ENCODE assay signal across 18 cellular contexts in genomic region chr12:69258655-69259054, GRCh38. TPM values are rescaled to one million over a fixed set of nuclear protein-coding genes. Genes with fewer than 3 reads are reported as not detected.
DNase-seq lines count a peak whose midpoint lies in the region; ATAC-seq, FAIRE-seq and TF ChIP-seq lines count a peak whose summit lies in the region.
"Had no signal": no experiment of that assay in that cellular context is flagged by ENCODE, and none has a peak within 500 bp of the region (broad histone marks: within the 10 kb centered on the region; RNA-seq: fewer than 3 reads in every experiment).

No MANE protein-coding gene starts in this region.

- SMC1A ChIA-PET in GM12878 (lab: Charles Lee; ENCODE audit: uncharacterized antibody, unreplicated experiment): interaction anchor here (0.6 to 2.0 kb wide), 4 partner anchors 16 to 393 kb away, joined by 3 to 12 read pairs (median 3); no protein-coding TSS in a partner anchor

- H3K27ac Mint-ChIP-seq in Calu3 (ENCODE audit: unreplicated experiment) (peak overlapping the region; percentile 57), mesothelial cell of epicardium (peak overlapping the region; percentile 26)

- FAIRE-seq in GM12878 (lab: Jason Lieb, UNC): no peak
- FAIRE-seq: HTR-8/SVneo, K562 had no signal

- H3K27me3 Mint-ChIP-seq in Calu3 (ENCODE audit: unreplicated experiment) (no peaks in the 10 kb centered on the region), mesothelial cell of epicardium (ENCODE audit: low read depth) (no peaks in the 10 kb centered on the region)

- H3K36me3 Mint-ChIP-seq in Calu3 (ENCODE audit: insufficient read depth, unreplicated experiment) (peaks cover 66% of the 10 kb centered on the region), mesothelial cell of epicardium (peaks cover 49% of the 10 kb centered on the region)

- peaks cover 9% of the 10 kb centered on the region for H3K79me2 ChIP-seq in GM12878 (ENCODE audit: control insufficient read depth, insufficient read depth, low read length)

- no peak for TF ChIP-seq EP300 in GM12878 (IDR thresholded peaks at IDR 0.05; ENCODE audit: borderline replicate concordance in 1 of 2, control insufficient read depth in 1 of 2, low read depth in 2 of 2, low read length in 2 of 2)

- in situ Hi-C loops in GM12878 (cut with MboI): no loop called here

- ATAC-seq in GM12878: no peak
- ATAC-seq: K562 had no signal

- H3K4me1 Mint-ChIP-seq in Calu3 (ENCODE audit: low read depth, unreplicated experiment): peaks cover 9% of the 10 kb centered on the region
- no peaks in the 10 kb centered on the region for H3K4me1 Mint-ChIP-seq in mesothelial cell of epicardium

- no peaks in the 10 kb centered on the region for H3K9me3 Mint-ChIP-seq in Calu3 (ENCODE audit: low read depth, unreplicated experiment)
- no peaks in the 10 kb centered on the region for H3K9me3 Mint-ChIP-seq in mesothelial cell of epicardium

- H3K27me3 ChIP-seq in A673 (replicated peaks; ENCODE audit: insufficient read depth, low read depth, low read length, poor library complexity): no peaks in the 10 kb centered on the region
- no peaks in the 10 kb centered on the region for H3K27me3 ChIP-seq in GM12878 (replicated peaks in 1 of 2; ENCODE audit: control insufficient read depth in 2 of 2, insufficient read depth in 2 of 2, low read length in 1 of 2)

- no peak overlapping the region for H3K9ac ChIP-seq in GM12878 (ENCODE audit: control insufficient read depth, insufficient read depth, low read length)

- 94% methylated on average over 9 of the region's 10 CpGs for WGBS in GM12878 (ENCODE audit: insufficient coverage, insufficient replicate concordance, low lambda C conversion rate, missing lambda C conversion rate)

- intact Hi-C loops in A673 (cut with micrococcal nuclease; ENCODE audit: unreplicated experiment): loop anchor here (10.0 kb wide), 1 partner anchor 104 kb away; no protein-coding TSS in a partner anchor
- intact Hi-C loops in Calu3 (cut with micrococcal nuclease; ENCODE audit: unreplicated experiment): loop anchor here (10.0 kb wide), 1 partner anchor 424 kb away; no protein-coding TSS in a partner anchor
- intact Hi-C loops in GM12878 (cut with micrococcal nuclease; ENCODE audit: unreplicated experiment): loop anchor here (10.0 kb wide), 1 partner anchor 394 kb away; no protein-coding TSS in a partner anchor

- H3K9me3 ChIP-seq in A673 (ENCODE audit: low read depth, low read length, poor library complexity, severe bottlenecking): no peaks in the 10 kb centered on the region
- H3K9me3 ChIP-seq in GM12878 (replicated peaks; ENCODE audit: control insufficient read depth, insufficient read depth, low read length): no peaks in the 10 kb centered on the region
- H3K9me3 ChIP-seq: Caco-2 had no signal

- H3K4me3 Mint-ChIP-seq in Calu3 (ENCODE audit: low read depth, unreplicated experiment) (no peak overlapping the region), mesothelial cell of epicardium (no peak overlapping the region)

- no peak overlapping the region for H2AFZ ChIP-seq in GM12878 (ENCODE audit: control insufficient read depth, low read depth, low read length)

- POLR2A ChIA-PET in A673 (lab: Charles Lee; ENCODE audit: low non-redundant PET) (no interaction called here), GM12878 (lab: Charles Lee) (no interaction called here), GM10248 (lab: Yijun Ruan, JAX) (no interaction called here)

- H4K20me1 ChIP-seq in GM12878 (ENCODE audit: control insufficient read depth, insufficient read depth): no peaks in the 10 kb centered on the region

- BruUV-seq in A673 (replicated peaks; lab: Mats Ljungman, UMichigan) (TSS peak; percentile 8), Calu3 (replicated peaks; lab: Mats Ljungman, UMichigan) (TSS peak; percentile 18), GM12878 (replicated peaks; lab: Mats Ljungman, UMichigan) (no TSS peak)

- TF ChIP-seq POLR2A in GM12878 (IDR thresholded peaks at IDR 0.05; ENCODE audit: low read depth, low read length): 0 out of 2 replicates have a peak, but pooled peaks have one; percentile 21

- TF ChIP-seq RAD21 in GM12878 (IDR thresholded peaks at IDR 0.05; ENCODE audit: insufficient read depth, low read depth, low read length): no peak

- no peaks in the 10 kb centered on the region for H3K4me1 ChIP-seq in A673 (ENCODE audit: insufficient read depth, low read length, poor library complexity, severe bottlenecking)
- H3K4me1 ChIP-seq in GM12878 (ENCODE audit: control insufficient read depth, insufficient read depth, low read length): no peaks in the 10 kb centered on the region
- H3K4me1 ChIP-seq: Caco-2 had no signal

- no peak for DNase-seq in A673 (ENCODE audit: low spot score)
- DNase-seq in Calu3: no peak
- DNase-seq in GM12878 (ENCODE audit: low read depth, low spot score): no peak
- no peak for DNase-seq in mesothelial cell of epicardium (ENCODE audit: low spot score in 2 of 2, unreplicated experiment in 2 of 2)
- no peak for DNase-seq in GOT3 (lab: John Stamatoyannopoulos, UW)
- no peak for DNase-seq in GM10248 (ENCODE audit: extremely low spot score)
- no peak for DNase-seq in NCI-H748 (lab: John Stamatoyannopoulos, UW; ENCODE audit: unreplicated experiment)
- DNase-seq in stimulated activated CD4-positive, alpha-beta T cell treated with anti-CD3 and anti-CD28 coated beads, Interleukin-15, amount 100 ng/mL, for 24 hours: no peak
- DNase-seq: Caco-2, EL, MV-4-11, NCI-H1417 treated with DMSO at 0.1 percent for 48 hours, NCI-H1930, NCI-H2171, NCI-H446 treated with DMSO at 0.1 percent for 48 hours, NCI-H748 treated with DMSO at 0.1 percent for 48 hours had no signal

- H3K4me2 ChIP-seq in GM12878 (ENCODE audit: control insufficient read depth, insufficient read depth): no peak overlapping the region

- RAD21 ChIA-PET in GM12878 (lab: Charles Lee; ENCODE audit: unreplicated experiment): interaction anchor here (1.0 kb wide), 1 partner anchor 104 kb away, joined by 3 read pairs; no protein-coding TSS in a partner anchor

- TF ChIP-seq CTCF in A673 (conservative IDR thresholded peaks at IDR 0.05; ENCODE audit: low read depth, low read length): no peak
- TF ChIP-seq CTCF in Calu3 (IDR thresholded peaks at IDR 0.05; ENCODE audit: unreplicated experiment): no peak
- TF ChIP-seq CTCF in GM12878 (IDR thresholded peaks at IDR 0.05 in 2 of 3, conservative IDR thresholded peaks at IDR 0.05 in 1 of 3; ENCODE audit: control insufficient read depth in 2 of 3, extremely low read depth in 1 of 3, insufficient read depth in 1 of 3, low read depth in 3 of 3, low read length in 3 of 3): no peak
- no peak for TF ChIP-seq CTCF in mesothelial cell of epicardium (IDR thresholded peaks at IDR 0.05; ENCODE audit: unreplicated experiment)
- TF ChIP-seq CTCF in GM10248 (IDR thresholded peaks at IDR 0.05; ENCODE audit: control extremely low read depth, extremely low read depth, low read depth, missing control alignments): no peak

- H3K36me3 ChIP-seq in A673 (ENCODE audit: insufficient read depth, low read length, poor library complexity, severe bottlenecking) (peaks cover 93% of the 10 kb centered on the region), GM12878 (ENCODE audit: control insufficient read depth in 2 of 2, insufficient read depth in 2 of 2, low read length in 1 of 2) (peaks cover 11 to 32% of the 10 kb centered on the region in 2 experiments)

- H3K4me3 ChIP-seq in A673 (ENCODE audit: low read depth, low read length, poor library complexity, severe bottlenecking) (no peak overlapping the region), GM12878 (no peak overlapping the region)
- H3K4me3 ChIP-seq: K562 had no signal

- CTCF ChIA-PET in A673 (lab: Charles Lee): no interaction called here
- CTCF ChIA-PET in Calu3 (lab: Charles Lee): interaction anchor here (0.6 kb wide), 1 partner anchor 39 kb away, joined by 3 read pairs; no protein-coding TSS in a partner anchor
- CTCF ChIA-PET in GM12878 (lab: Yijun Ruan, JAX): interaction anchor here (1.0 to 1.8 kb wide), 3 partner anchors 84 to 327 kb away, joined by 3 to 18 read pairs (median 3); partner anchors contain the start of gene CCT2
- CTCF ChIA-PET in GM10248 (lab: Yijun Ruan, JAX): interaction anchor here (0.9 to 1.7 kb wide), 4 partner anchors 11 to 104 kb away, joined by 3 to 9 read pairs (median 4); no protein-coding TSS in a partner anchor

- H3K27ac ChIP-seq in A673 (ENCODE audit: low read depth, low read length, poor library complexity, severe bottlenecking) (no peak overlapping the region), GM12878 (ENCODE audit: control insufficient read depth, insufficient read depth) (no peak overlapping the region)

TF ChIP-seq in GM12878, 131 proteins besides CTCF, POLR2A, EP300 and RAD21 (continues in another document):
- TF ChIP-seq SREBF1 (IDR thresholded peaks at IDR 0.05; ENCODE audit: low read length) (no peak), ZNF24 (IDR thresholded peaks at IDR 0.05) (no peak), TCF7 (IDR thresholded peaks at IDR 0.05; ENCODE audit: borderline replicate concordance) (no peak), CHD4 (IDR thresholded peaks at IDR 0.05) (no peak), SMC3 (IDR thresholded peaks at IDR 0.05; ENCODE audit: borderline replicate concordance, low read length) (no peak), MTA3 (IDR thresholded peaks at IDR 0.05; ENCODE audit: borderline replicate concordance, low read length) (no peak), FOS (IDR thresholded peaks at IDR 0.05; ENCODE audit: borderline replicate concordance, extremely low read depth, insufficient read length) (no peak), TBL1XR1 (IDR thresholded peaks at IDR 0.05; ENCODE audit: low read depth, low read length) (no peak), SP1 (IDR thresholded peaks at IDR 0.05; ENCODE audit: low read depth, low read length) (no peak), ZNF217 (IDR thresholded peaks at IDR 0.05) (no peak)

RNA-seq across cellular contexts. Expression of gene CPSF6, which starts 19.3 kb away (rescaled TPM):
- total RNA-seq in A673 (2021) (166 and 167 TPM in 2 replicates), Calu3 (2022) (114 and 136 TPM in 2 replicates), GM12878 (2014; rRNA removed) (40.9 and 44.8 TPM in 2 replicates), GM12878 (2014; rRNA removed; fragmentation: Illumina TruSeq; extraction: Trizol) (71.1 and 75.7 TPM in 2 replicates), GM12878 (2021) (100 and 103 TPM in 2 replicates), mesothelial cell of epicardium (151 to 155 TPM (median 152 TPM) in 3 replicates)
- 337 TPM in 2 replicates for total RNA-seq in GM12878 (2013; cell fraction: nucleolus; rRNA removed)
- 45.7 TPM for polyA plus RNA-seq in GM12878 (2011; ENCODE audit: low read depth)
- polyA plus RNA-seq in GM12878 (2011; rRNA removed) (72.7 and 82.5 TPM in 2 replicates), GM12878 (2014; fragmentation: Illumina TruSeq; extraction: Trizol) (65.0 and 71.3 TPM in 2 replicates), GM12878 (2014; fragmentation: Nextera tagmentation; extraction: Ambion mirVana) (10 to 100 TPM; 45.9 to 49.2 TPM), GM12878 (2014; rRNA removed) (118 and 132 TPM in 2 replicates), GM12878 (2016; fragmentation: Nextera tagmentation; extraction: Ambion mirVana) (100 to 1,000 TPM; 145 to 150 TPM)
- polyA plus RNA-seq in GM12878 (2011; cell fraction: cytosol; rRNA removed): 39.3 and 58.3 TPM in 2 replicates
- polyA plus RNA-seq in GM12878 (2011; cell fraction: nucleus; rRNA removed): 98.8 and 103 TPM in 2 replicates
- polyA plus RNA-seq in GM12878 (2012): 51.7 and 120 TPM in 2 replicates
- polyA minus RNA-seq in GM12878 (2011; rRNA and poly(A)+ RNA removed): 73.1 and 84.5 TPM in 2 replicates
- polyA minus RNA-seq in GM12878 (2011; cell fraction: cytosol; rRNA and poly(A)+ RNA removed): 36.5 and 38.0 TPM in 2 replicates
- 60.3 and 101 TPM in 2 replicates for polyA minus RNA-seq in GM12878 (2011; cell fraction: nucleus; rRNA and poly(A)+ RNA removed)
